ENCODE assay signal across 20 cellular contexts in genomic region chr10:43958071-43958432, GRCh38.
DNase-seq lines count a peak whose midpoint lies in the region; ATAC-seq, FAIRE-seq and TF ChIP-seq lines count a peak whose summit lies in the region.
"Had no signal": no experiment of that assay in that cellular context is flagged by ENCODE, and none has a peak within 500 bp of the region (broad histone marks: within the 10 kb centered on the region; RNA-seq: fewer than 3 reads in every experiment).

No MANE protein-coding gene starts in this region.

- POLR2A ChIA-PET in RWPE1 (lab: Yijun Ruan, JAX; ENCODE audit: low non-redundant PET), result no interaction called here

- no peak overlapping the region for H3K4me3 Mint-ChIP-seq in activated CD8-positive, alpha-beta memory T cell treated with anti-CD3 and anti-CD28 coated beads, Interleukin-2, amount 10 ng/mL, durations not matched to agents 7 days and 5 days
- H3K4me3 Mint-ChIP-seq: CD8-positive, alpha-beta T cell had no signal

- no peaks in the 10 kb centered on the region for H3K9me3 Mint-ChIP-seq in activated CD8-positive, alpha-beta memory T cell treated with anti-CD3 and anti-CD28 coated beads, Interleukin-2, amount 10 ng/mL, durations not matched to agents 7 days and 5 days (ENCODE audit: low read depth)
- H3K9me3 Mint-ChIP-seq: CD8-positive, alpha-beta T cell had no signal

- CTCF ChIA-PET in activated CD8-positive, alpha-beta memory T cell treated with anti-CD3 and anti-CD28 coated beads, Interleukin-2, amount 10 ng/mL, durations not matched to agents 7 days and 5 days (lab: Charles Lee), result no interaction called here
- CTCF ChIA-PET in RWPE1 (lab: Yijun Ruan, JAX), result no interaction called here

- no peaks in the 10 kb centered on the region for H3K4me1 Mint-ChIP-seq in activated CD8-positive, alpha-beta memory T cell treated with anti-CD3 and anti-CD28 coated beads, Interleukin-2, amount 10 ng/mL, durations not matched to agents 7 days and 5 days

- FAIRE-seq in GM19239 (lab: Jason Lieb, UNC), result no peak
- FAIRE-seq: A549 had no signal

- TF ChIP-seq CTCF in coronary artery (IDR thresholded peaks at IDR 0.05) (no peak), RWPE1 (conservative IDR thresholded peaks at IDR 0.05; ENCODE audit: low read depth) (no peak)

- H3K4me3 ChIP-seq in coronary artery, result no peak overlapping the region
- H3K4me3 ChIP-seq: A549; BLaER1 treated with 17β-estradiol and CSF1 and Interleukin-3, amounts not matched to agents 10 nM and 100 nM; HAP-1 had no signal

- ATAC-seq in activated CD8-positive, alpha-beta memory T cell treated with anti-CD3 and anti-CD28 coated beads, Interleukin-2, amount 10 ng/mL, durations not matched to agents 7 days and 5 days, result no peak
- ATAC-seq: A549; CD8-positive, alpha-beta T cell had no signal

- H3K36me3 Mint-ChIP-seq in activated CD8-positive, alpha-beta memory T cell treated with anti-CD3 and anti-CD28 coated beads, Interleukin-2, amount 10 ng/mL, durations not matched to agents 7 days and 5 days, result no peaks in the 10 kb centered on the region
- H3K36me3 Mint-ChIP-seq: CD8-positive, alpha-beta T cell had no signal

- DNase-seq in activated CD8-positive, alpha-beta memory T cell treated with anti-CD3 and anti-CD28 coated beads, Interleukin-2, amount 10 ng/mL, durations not matched to agents 7 days and 5 days, result peak; percentile 22
- no peak for DNase-seq in activated CD8-positive, alpha-beta memory T cell treated with anti-CD3 and anti-CD28 coated beads for 24 hours
- DNase-seq in coronary artery (ENCODE audit: low spot score) (peak; percentile 60), mesenteric fat pad (ENCODE audit: low spot score) (peak; percentile 59), GM19239 (ENCODE audit: insufficient read length, low spot score) (no peak), iPS-NIHi7 (ENCODE audit: extremely low spot score) (no peak), RWPE1 (ENCODE audit: low spot score) (no peak)
- DNase-seq: Calu3, DMS79, NCI-H1048, NCI-H1436, NCI-H1930, NCI-H226, NCI-H524, SHP77 treated with DMSO at 0.1 percent for 48 hours had no signal

- no peak overlapping the region for H3K27ac Mint-ChIP-seq in activated CD8-positive, alpha-beta memory T cell treated with anti-CD3 and anti-CD28 coated beads, Interleukin-2, amount 10 ng/mL, durations not matched to agents 7 days and 5 days
- H3K27ac Mint-ChIP-seq: CD8-positive, alpha-beta T cell had no signal

- H3K27me3 Mint-ChIP-seq in activated CD8-positive, alpha-beta memory T cell treated with anti-CD3 and anti-CD28 coated beads, Interleukin-2, amount 10 ng/mL, durations not matched to agents 7 days and 5 days, result peaks cover 2% of the 10 kb centered on the region

- no peak overlapping the region for H3K27ac ChIP-seq in coronary artery
- H3K27ac ChIP-seq in RWPE1, result no peak overlapping the region
- H3K27ac ChIP-seq: A549; BLaER1 treated with 17β-estradiol and CSF1 and Interleukin-3, amounts not matched to agents 10 nM and 100 nM; KMS-11 had no signal

Comparison
In these comparisons a context has a peak if more than half of its experiments do, and no peak if none do; other contexts are left out.
1. DNase-seq: peak in activated CD8-positive, alpha-beta memory T cell treated with anti-CD3 and anti-CD28 coated beads, Interleukin-2, amount 10 ng/mL, durations not matched to agents 7 days and 5 days (single experiment), coronary artery (single experiment) and mesenteric fat pad (single experiment); none in activated CD8-positive, alpha-beta memory T cell treated with anti-CD3 and anti-CD28 coated beads for 24 hours (single experiment), GM19239 (single experiment), iPS-NIHi7 (single experiment) and RWPE1 (single experiment).